Comparison of ENCODE assay signal across 11 cellular contexts in genomic region chr6:134029495-134030455, GRCh38. TPM values are rescaled to one million over a fixed set of nuclear protein-coding genes. Genes with fewer than 3 reads are reported as not detected.
DNase-seq lines count a peak whose midpoint lies in the region; ATAC-seq and TF ChIP-seq lines count a peak whose summit lies in the region.
"Had no signal": no experiment of that assay in that cellular context is flagged by ENCODE, and none has a peak within 500 bp of the region (broad histone marks: within the 10 kb centered on the region; RNA-seq: fewer than 3 reads in every experiment).

No MANE protein-coding gene starts in this region.

- H3K4me2 ChIP-seq in GM23248 (ENCODE audit: unreplicated experiment) (no peak overlapping the region), PC-3 (ENCODE audit: low read length) (no peak overlapping the region), hepatocyte (no peak overlapping the region)
- H3K4me2 ChIP-seq: neural progenitor cell had no signal

- no peaks in the 10 kb centered on the region for H3K9me3 Mint-ChIP-seq in osteocyte (ENCODE audit: unreplicated experiment)
- H3K9me3 Mint-ChIP-seq: neural progenitor cell had no signal

- H3K4me1 ChIP-seq in GM23248 (ENCODE audit: insufficient read depth) (peaks cover 7% of the 10 kb centered on the region; the same call in 1 of the 2 replicates), PC-3 (ENCODE audit: insufficient read depth, low read length) (peaks cover 37% of the 10 kb centered on the region), hepatocyte (ENCODE audit: insufficient read depth) (no peaks in the 10 kb centered on the region)

- H3K9me2 ChIP-seq in GM23248 (ENCODE audit: insufficient read depth): no peaks in the 10 kb centered on the region
- H3K9me2 ChIP-seq in PC-3 (replicated peaks; ENCODE audit: low read length): no peaks in the 10 kb centered on the region
- H3K9me2 ChIP-seq in hepatocyte (replicated peaks; ENCODE audit: insufficient read depth): no peaks in the 10 kb centered on the region

- TF ChIP-seq CTCF in PC-3 (conservative IDR thresholded peaks at IDR 0.05; ENCODE audit: low read depth, low read length) (no peak), dorsolateral prefrontal cortex (IDR thresholded peaks at IDR 0.05 in 54 of 56, conservative IDR thresholded peaks at IDR 0.05 in 2 of 56; ENCODE audit: low read depth in 1 of 56, partially characterized antibody in 56 of 56) (no peak), osteocyte (IDR thresholded peaks at IDR 0.05) (no peak), hepatocyte (IDR thresholded peaks at IDR 0.05; ENCODE audit: poor library complexity) (no peak)

- H3K4me1 Mint-ChIP-seq in osteocyte (ENCODE audit: unreplicated experiment): peaks cover 14% of the 10 kb centered on the region

- H3K27ac Mint-ChIP-seq in osteocyte (ENCODE audit: unreplicated experiment): peak overlapping the region; percentile 35
- H3K27ac Mint-ChIP-seq: neural progenitor cell had no signal

- H3K27ac ChIP-seq in GM23248 (no peak overlapping the region), PC-3 (ENCODE audit: low read length) (no peak overlapping the region), dorsolateral prefrontal cortex (peak overlapping the region in 55 of 59 donors; percentile 8 to 87 (median 65)), hepatocyte (no peak overlapping the region)
- H3K27ac ChIP-seq: heart right ventricle, neural progenitor cell had no signal

- no peaks in the 10 kb centered on the region for H4K20me1 ChIP-seq in GM23248 (ENCODE audit: insufficient read depth)
- H4K20me1 ChIP-seq in PC-3 (ENCODE audit: low read length): no peaks in the 10 kb centered on the region
- H4K20me1 ChIP-seq in hepatocyte (ENCODE audit: insufficient read depth, poor library complexity, severe bottlenecking): no peaks in the 10 kb centered on the region

- no peak overlapping the region for H2AFZ ChIP-seq in GM23248
- H2AFZ ChIP-seq in PC-3 (ENCODE audit: low read length): no peak overlapping the region
- H2AFZ ChIP-seq in hepatocyte: no peak overlapping the region
- H2AFZ ChIP-seq: neural progenitor cell had no signal

- no peak overlapping the region for H3K4me3 ChIP-seq in GM23248
- no peak overlapping the region for H3K4me3 ChIP-seq in PC-3 (ENCODE audit: low read length)
- no peak overlapping the region for H3K4me3 ChIP-seq in dorsolateral prefrontal cortex
- no peak overlapping the region for H3K4me3 ChIP-seq in hepatocyte
- H3K4me3 ChIP-seq: heart right ventricle, neural progenitor cell had no signal

- BruUV-seq in PC-3 (replicated peaks; lab: Mats Ljungman, UMichigan): no TSS peak

- POLR2A ChIA-PET in PC-3 (lab: Charles Lee; ENCODE audit: unreplicated experiment): no interaction called here

- peaks cover 23% of the 10 kb centered on the region for H3K36me3 Mint-ChIP-seq in osteocyte (ENCODE audit: unreplicated experiment)

- CTCF ChIA-PET in PC-3 (lab: Charles Lee): no interaction called here

- H3K9me3 ChIP-seq in GM23248 (ENCODE audit: low read depth) (no peaks in the 10 kb centered on the region), PC-3 (ENCODE audit: low read length) (no peaks in the 10 kb centered on the region), hepatocyte (ENCODE audit: low read depth) (no peaks in the 10 kb centered on the region)
- H3K9me3 ChIP-seq: heart right ventricle had no signal

- H3K27me3 Mint-ChIP-seq in osteocyte (ENCODE audit: unreplicated experiment): no peaks in the 10 kb centered on the region

- H3F3A ChIP-seq in GM23248 (ENCODE audit: insufficient read depth) (no peaks in the 10 kb centered on the region), PC-3 (ENCODE audit: low read length, unreplicated experiment) (no peaks in the 10 kb centered on the region)

- no peaks in the 10 kb centered on the region for H3K79me2 ChIP-seq in GM23248 (ENCODE audit: insufficient read depth)
- H3K79me2 ChIP-seq in PC-3 (ENCODE audit: low read length): no peaks in the 10 kb centered on the region
- no peaks in the 10 kb centered on the region for H3K79me2 ChIP-seq in hepatocyte

- H3K36me3 ChIP-seq in GM23248 (ENCODE audit: low read depth) (no peaks in the 10 kb centered on the region), PC-3 (ENCODE audit: low read depth, low read length) (no peaks in the 10 kb centered on the region), hepatocyte (replicated peaks; ENCODE audit: insufficient read depth, low read depth) (no peaks in the 10 kb centered on the region)
- H3K36me3 ChIP-seq: neural progenitor cell had no signal

- in situ Hi-C loops in GM23248 (cut with MboI): no loop called here

- 70 to 75% methylated on average over 6 of the region's 6 CpGs for WGBS in GM23248 (ENCODE audit: low coverage in 1 of 2, low lambda C conversion rate in 2 of 2, missing lambda C conversion rate in 2 of 2), 2 experiments
- 65% methylated on average over 6 of the region's 6 CpGs for WGBS in hepatocyte (ENCODE audit: low lambda C conversion rate, missing lambda C conversion rate)

- H3K4me3 Mint-ChIP-seq in osteocyte (ENCODE audit: unreplicated experiment): no peak overlapping the region
- H3K4me3 Mint-ChIP-seq: neural progenitor cell had no signal

- no peak for ATAC-seq in PC-3
- no peak for ATAC-seq in HG02885 (IDR thresholded peaks at IDR 0.05; ENCODE audit: poor library complexity, unreplicated experiment)
- ATAC-seq: heart right ventricle, Right ventricle myocardium inferior had no signal

- peak; percentile 31 for DNase-seq in GM23248
- DNase-seq in PC-3: peak; percentile 69
- DNase-seq in dorsolateral prefrontal cortex: no peak
- DNase-seq in osteocyte (ENCODE audit: extremely low spot score, unreplicated experiment): no peak
- no peak for DNase-seq in T1000 (lab: John Stamatoyannopoulos, UW)
- DNase-seq in hepatocyte (ENCODE audit: low spot score): no peak
- DNase-seq in D341Med (ENCODE audit: low spot score): no peak
- DNase-seq: heart right ventricle had no signal

- H3K9ac ChIP-seq in GM23248: no peak overlapping the region
- H3K9ac ChIP-seq in PC-3 (ENCODE audit: low read length): no peak overlapping the region
- H3K9ac ChIP-seq: neural progenitor cell had no signal

- intact Hi-C loops in PC-3 (cut with micrococcal nuclease) (no loop called here), dorsolateral prefrontal cortex (cut with DNase I) (no loop called here)

- peaks cover 12% of the 10 kb centered on the region; the same call in 1 of the 2 replicates for H3K27me3 ChIP-seq in GM23248 (replicated peaks; ENCODE audit: insufficient read depth)
- no peaks in the 10 kb centered on the region for H3K27me3 ChIP-seq in PC-3 (ENCODE audit: low read length)
- H3K27me3 ChIP-seq in dorsolateral prefrontal cortex: no peaks in the 10 kb centered on the region
- no peaks in the 10 kb centered on the region for H3K27me3 ChIP-seq in hepatocyte
- H3K27me3 ChIP-seq: heart right ventricle, neural progenitor cell had no signal

RNA-seq across cellular contexts. Expression of gene SLC2A12, which starts 22.6 kb away (rescaled TPM):
- total RNA-seq in GM23248 (2014; rRNA removed; shearing (Covaris generic)): 0.54 and 0.63 TPM in 2 replicates
- polyA plus RNA-seq in GM23248 (2016; fragmentation: Nextera tagmentation; extraction: Ambion mirVana) (0.18 and 0.34 TPM in 2 replicates), hepatocyte (0.86 and 1.1 TPM in 2 replicates)
- total RNA-seq in PC-3 (2014; rRNA removed) (0.81 and 1.3 TPM in 2 replicates), dorsolateral prefrontal cortex (10 to 100 TPM in 45 of 120 experiments, 1 to 10 TPM in 75; 5.7 to 16.8 (median 9.4) TPM), osteocyte (10.4 and 10.7 TPM in 2 replicates), hepatocyte (2.5 and 2.9 TPM in 2 replicates)

Comparison
In these comparisons a context has a peak if more than half of its experiments do, and no peak if none do; other contexts are left out.
1. DNase-seq: peak in GM23248 (single experiment) and PC-3 (single experiment); none in dorsolateral prefrontal cortex (0 of 10), osteocyte (single experiment), T1000 (single experiment), hepatocyte (single experiment) and D341Med (single experiment).
2. H3K27ac ChIP-seq: peak in dorsolateral prefrontal cortex (55 of 59); none in GM23248 (single experiment), PC-3 (single experiment) and hepatocyte (single experiment).